ENCODE assay signal across 2 cellular contexts in genomic region chr4:153274967-153275366, GRCh38.
TF ChIP-seq lines count a peak whose summit lies in the region.

No MANE protein-coding gene starts in this region.

TF ChIP-seq in GM23338, 12 proteins besides CTCF, POLR2A, EP300 and RAD21 (continued from another document):
- TF ChIP-seq REST (IDR thresholded peaks at IDR 0.05; ENCODE audit: unreplicated experiment) (no peak), ZNF462 (CRISPR knock-in tag; IDR thresholded peaks at IDR 0.05) (no peak)

TF ChIP-seq in WTC11, 78 proteins besides CTCF, POLR2A, EP300 and RAD21 (continued from another document):
- TF ChIP-seq ZNF219 (CRISPR knock-in tag; IDR thresholded peaks at IDR 0.05; ENCODE audit: borderline replicate concordance), result no peak
- TF ChIP-seq RELA (CRISPR knock-in tag; IDR thresholded peaks at IDR 0.05; ENCODE audit: borderline replicate concordance), result no peak
- no peak for TF ChIP-seq NFYB (CRISPR knock-in tag; conservative IDR thresholded peaks at IDR 0.05; ENCODE audit: low read depth)
- no peak for TF ChIP-seq TEAD1 (CRISPR knock-in tag; IDR thresholded peaks at IDR 0.05)
- TF ChIP-seq AR (CRISPR knock-in tag; IDR thresholded peaks at IDR 0.05), result no peak
- no peak for TF ChIP-seq RORB (CRISPR knock-in tag; IDR thresholded peaks at IDR 0.05)
